10 cellular contexts compared by ENCODE assay signal in the genomic region with DNA sequence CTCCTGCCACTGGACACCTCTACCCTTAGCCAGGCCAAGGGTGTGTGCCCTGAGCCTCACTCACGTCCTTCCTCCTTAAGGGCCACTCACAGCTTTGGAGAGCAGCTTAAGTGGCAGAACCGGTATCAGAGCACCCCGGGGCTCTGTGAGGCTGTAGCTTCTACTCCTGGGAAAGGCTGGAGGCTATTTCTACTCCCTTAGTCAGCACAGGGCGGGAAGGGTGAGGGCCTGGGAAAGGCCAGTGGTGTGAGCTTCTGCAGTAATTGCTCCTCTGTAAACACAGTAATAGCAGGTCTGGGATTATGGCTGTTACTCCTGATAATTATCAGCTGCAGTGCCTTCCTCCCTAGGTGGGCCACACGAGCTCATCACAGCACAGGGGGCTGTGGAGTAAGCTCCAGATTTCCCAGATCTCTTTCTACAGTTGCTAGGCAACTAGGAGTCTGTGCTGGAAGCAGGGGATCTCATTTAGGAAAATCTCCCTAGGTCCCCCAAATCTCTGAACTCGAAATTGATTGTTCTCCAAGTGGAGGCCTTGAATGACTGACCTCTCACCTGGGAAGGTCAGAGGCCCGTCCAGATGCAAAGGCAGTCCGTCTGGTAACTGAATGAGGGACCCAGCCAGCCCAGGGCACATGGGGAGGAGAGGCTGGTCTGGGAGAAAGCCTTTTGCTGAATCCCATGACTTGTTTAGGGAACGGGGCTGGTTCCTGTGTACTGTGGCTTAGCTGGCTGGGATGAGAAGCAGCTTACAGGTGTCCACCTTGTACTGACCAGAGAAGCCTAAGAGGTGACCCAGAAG. TPM values are rescaled to one million over a fixed set of nuclear protein-coding genes. Genes with fewer than 3 reads are reported as not detected.
A peak's percentile ranks its signal among the peaks of the same experiment; 100 is the strongest.
DNase-seq lines count a peak whose midpoint lies in the region; ATAC-seq and TF ChIP-seq lines count a peak whose summit lies in the region.
"Had no signal": no experiment of that assay in that cellular context is flagged by ENCODE, and none has a peak within 500 bp of the region (broad histone marks: within the 10 kb centered on the region; RNA-seq: fewer than 3 reads in every experiment).

No MANE protein-coding gene starts in this region.

- peaks cover 16% of the 10 kb centered on the region for H3K4me1 Mint-ChIP-seq in endothelial cell (ENCODE audit: unreplicated experiment)

- DNase-seq in AG20443 (ENCODE audit: low spot score) = peak; percentile 55
- DNase-seq in HT-29 (ENCODE audit: low spot score) = peak; percentile 88
- DNase-seq in lower lobe of right lung = peak; percentile 87
- no peak for DNase-seq in endothelial cell (ENCODE audit: low spot score)
- no peak for DNase-seq in T-helper 1 cell
- no peak for DNase-seq in NCI-H1694 treated with DMSO at 0.1 percent for 48 hours (lab: John Stamatoyannopoulos, UW)
- DNase-seq: CD4-positive, alpha-beta T cell had no signal

- H3K27me3 Mint-ChIP-seq in endothelial cell (ENCODE audit: unreplicated experiment) = peaks cover 15% of the 10 kb centered on the region
- H3K27me3 Mint-ChIP-seq: CD4-positive, alpha-beta T cell had no signal

- intact Hi-C loops in lower lobe of right lung (cut with DNase I) = no loop called here

- no peaks in the 10 kb centered on the region for H3K9me3 ChIP-seq in lower lobe of right lung

- peak overlapping the region; percentile 25 for H3K27ac ChIP-seq in VCaP
- H3K27ac ChIP-seq in lower lobe of right lung = peak overlapping the region; percentile 76

- peaks cover 3% of the 10 kb centered on the region for H3K36me3 Mint-ChIP-seq in endothelial cell (ENCODE audit: low read depth, unreplicated experiment)

- no peak overlapping the region for H3K4me3 ChIP-seq in lower lobe of right lung

- H3K4me3 Mint-ChIP-seq in endothelial cell (ENCODE audit: unreplicated experiment) = no peak overlapping the region
- H3K4me3 Mint-ChIP-seq: CD4-positive, alpha-beta T cell had no signal

- H3K36me3 ChIP-seq in lower lobe of right lung = no peaks in the 10 kb centered on the region

- H3K27me3 ChIP-seq in lower lobe of right lung (ENCODE audit: low read depth) = no peaks in the 10 kb centered on the region

- ATAC-seq in lower lobe of right lung (peak; percentile 94 to 96), HG02623 (IDR thresholded peaks at IDR 0.05; ENCODE audit: unreplicated experiment) (no peak)
- ATAC-seq: activated CD4-positive, CD25-positive, alpha-beta regulatory T cell treated with anti-CD3 and anti-CD28 coated beads, Interleukin-2, amount 50 U/mL, for 24 hours had no signal

- H3K9me3 Mint-ChIP-seq in endothelial cell (ENCODE audit: unreplicated experiment) = no peaks in the 10 kb centered on the region
- H3K9me3 Mint-ChIP-seq: CD4-positive, alpha-beta T cell had no signal

- TF ChIP-seq CTCF in VCaP (conservative IDR thresholded peaks at IDR 0.05) (no peak), lower lobe of right lung (IDR thresholded peaks at IDR 0.05) (no peak), endothelial cell (IDR thresholded peaks at IDR 0.05; ENCODE audit: unreplicated experiment) (no peak)

- no peak overlapping the region for H3K27ac Mint-ChIP-seq in endothelial cell (ENCODE audit: unreplicated experiment)
- H3K27ac Mint-ChIP-seq: CD4-positive, alpha-beta T cell had no signal

- peaks cover 52% of the 10 kb centered on the region for H3K4me1 ChIP-seq in lower lobe of right lung

RNA-seq across cellular contexts. Expression of gene IER5, which starts 29.3 kb away (rescaled TPM):
- 53.3 and 53.7 TPM in 2 replicates for total RNA-seq in HT-29 (2014; rRNA removed; shearing (Covaris generic))
- total RNA-seq in lower lobe of right lung (33.2 TPM), endothelial cell (ENCODE audit: unreplicated experiment) (18.0 TPM)

Comparison
In these comparisons a context has a peak if more than half of its experiments do, and no peak if none do; other contexts are left out.
1. DNase-seq: peak in AG20443 (single experiment), HT-29 (single experiment) and lower lobe of right lung (single experiment); none in endothelial cell (single experiment), T-helper 1 cell (0 of 5) and NCI-H1694 treated with DMSO at 0.1 percent for 48 hours (single experiment).